In genomic region chr11:118853693-118854092, GRCh38 we compare ENCODE assay signal across 35 cellular contexts. TPM values are rescaled to one million over a fixed set of nuclear protein-coding genes. Genes with fewer than 3 reads are reported as not detected.
"Had no signal": no experiment of that assay in that cellular context is flagged by ENCODE, and none has a peak within 500 bp of the region (broad histone marks: within the 10 kb centered on the region; RNA-seq: fewer than 3 reads in every experiment).

No MANE protein-coding gene starts in this region.

- H3K9me3 Mint-ChIP-seq: activated B cell treated with CpG ODN at 0.5 μM for 24 hours; activated naive CD8-positive, alpha-beta T cell treated with anti-CD3 and anti-CD28 coated beads for 36 hours; activated naive CD8-positive, alpha-beta T cell treated with anti-CD3 and anti-CD28 coated beads, Interleukin-2, amount 50 U/mL, for 24 hours; activated T-cell treated with anti-CD3 and anti-CD28 coated beads, Interleukin-2, amount 50 U/mL, for 24 hours; activated T-cell treated with anti-CD3 and anti-CD28 coated beads, Interleukin-2, amount 50 U/mL, for 72 hours; effector memory CD8-positive, alpha-beta T cell; T-helper 2 cell treated with Interferon-gamma antibody and Interleukin-4, amounts not matched to agents 5 μg/mL and 100 μg/mL, for 36 hours had no signal

- H3K9me3 ChIP-seq: adrenal gland, body of pancreas, esophagus muscularis mucosa, gastrocnemius medialis, heart right ventricle had no signal

- H3K36me3 ChIP-seq: adrenal gland, esophagus muscularis mucosa, gastrocnemius medialis, heart right ventricle, WERI-Rb-1 had no signal

- H3K27me3 ChIP-seq: adrenal gland, body of pancreas, esophagus muscularis mucosa, foreskin keratinocyte, gastrocnemius medialis, heart right ventricle had no signal

- H3K4me1 ChIP-seq: adrenal gland, body of pancreas, esophagus muscularis mucosa, foreskin keratinocyte, gastrocnemius medialis, heart right ventricle had no signal

- ATAC-seq: activated CD4-positive, CD25-positive, alpha-beta regulatory T cell treated with anti-CD3 and anti-CD28 coated beads, Interleukin-2, amount 50 U/mL, for 24 hours; activated CD8-positive, alpha-beta memory T cell treated with anti-CD3 and anti-CD28 coated beads, Interleukin-2, amount 10 ng/mL, durations not matched to agents 7 days and 5 days; activated CD8-positive, alpha-beta T cell treated with anti-CD3 and anti-CD28 coated beads, Interleukin-2, amount 10 ng/mL, durations not matched to agents 7 days and 5 days; activated naive CD8-positive, alpha-beta T cell treated with anti-CD3 and anti-CD28 coated beads, Interleukin-2, amount 50 U/mL, for 24 hours; activated T-cell treated with anti-CD3 and anti-CD28 coated beads, Interleukin-2, amount 50 U/mL, for 72 hours; body of pancreas; effector memory CD8-positive, alpha-beta T cell; foreskin keratinocyte; gastrocnemius medialis; heart right ventricle; T-helper 17 cell had no signal

- DNase-seq: activated B cell treated with CpG ODN at 0.5 μM for 24 hours; activated CD4-positive, alpha-beta T cell treated with anti-CD3 and anti-CD28 coated beads for 48 hours; activated CD4-positive, alpha-beta T cell treated with anti-CD3 and anti-CD28 coated beads, Interleukin-2, amount 50 U/mL, for 1 hour; activated CD4-positive, alpha-beta T cell treated with anti-CD3 and anti-CD28 coated beads, Interleukin-2, amount 50 U/mL, for 48 hours; activated CD8-positive, alpha-beta memory T cell treated with anti-CD3 and anti-CD28 coated beads, Interleukin-2, amount 10 ng/mL, durations not matched to agents 7 days and 5 days; activated CD8-positive, alpha-beta memory T cell treated with anti-CD3 and anti-CD28 coated beads, Interleukin-2, amount 50 U/mL, for 4 hours; activated CD8-positive, alpha-beta T cell treated with anti-CD3 and anti-CD28 coated beads, Interleukin-2, amount 10 ng/mL, durations not matched to agents 7 days and 5 days; activated gamma-delta T cell; activated naive CD4-positive, alpha-beta T cell; activated naive CD4-positive, alpha-beta T cell treated with anti-CD3 and anti-CD28 coated beads, Interleukin-2, amount 50 U/mL, for 16 hours; activated naive CD8-positive, alpha-beta T cell treated with anti-CD3 and anti-CD28 coated beads for 36 hours; activated naive CD8-positive, alpha-beta T cell treated with anti-CD3 and anti-CD28 coated beads, Interleukin-2, amount 50 U/mL, for 24 hours; activated T-cell treated with anti-CD3 and anti-CD28 coated beads, Interleukin-2, amount 50 U/mL, for 24 hours; activated T-cell treated with anti-CD3 and anti-CD28 coated beads, Interleukin-2, amount 50 U/mL, for 72 hours; adrenal gland; amygdala; aorta; body of pancreas; caudate nucleus; cortex of kidney; dermis blood vessel endothelial cell; effector CD4-positive, alpha-beta T cell; effector memory CD8-positive, alpha-beta T cell; erythroblast; foreskin keratinocyte; gastrocnemius medialis; glutamatergic neuron; heart right ventricle; T-helper 1 cell; T-helper 17 cell; T1000; WERI-Rb-1 had no signal

- H3K27ac ChIP-seq: adrenal gland, body of pancreas, esophagus muscularis mucosa, foreskin keratinocyte, gastrocnemius medialis, heart right ventricle, WERI-Rb-1 had no signal

- H3K4me3 Mint-ChIP-seq: activated B cell treated with CpG ODN at 0.5 μM for 24 hours; activated CD8-positive, alpha-beta memory T cell treated with anti-CD3 and anti-CD28 coated beads, Interleukin-2, amount 10 ng/mL, durations not matched to agents 7 days and 5 days; activated CD8-positive, alpha-beta T cell treated with anti-CD3 and anti-CD28 coated beads, Interleukin-2, amount 10 ng/mL, durations not matched to agents 7 days and 5 days; activated naive CD8-positive, alpha-beta T cell treated with anti-CD3 and anti-CD28 coated beads for 36 hours; activated naive CD8-positive, alpha-beta T cell treated with anti-CD3 and anti-CD28 coated beads, Interleukin-2, amount 50 U/mL, for 24 hours; activated T-cell treated with anti-CD3 and anti-CD28 coated beads, Interleukin-2, amount 50 U/mL, for 24 hours; activated T-cell treated with anti-CD3 and anti-CD28 coated beads, Interleukin-2, amount 50 U/mL, for 72 hours; effector memory CD8-positive, alpha-beta T cell; T-helper 2 cell treated with Interferon-gamma antibody and Interleukin-4, amounts not matched to agents 5 μg/mL and 100 μg/mL, for 36 hours had no signal

- H3K27me3 Mint-ChIP-seq: activated B cell treated with CpG ODN at 0.5 μM for 24 hours; activated naive CD8-positive, alpha-beta T cell treated with anti-CD3 and anti-CD28 coated beads for 36 hours; activated naive CD8-positive, alpha-beta T cell treated with anti-CD3 and anti-CD28 coated beads, Interleukin-2, amount 50 U/mL, for 24 hours; activated T-cell treated with anti-CD3 and anti-CD28 coated beads, Interleukin-2, amount 50 U/mL, for 24 hours; effector memory CD8-positive, alpha-beta T cell; T-helper 17 cell had no signal

- H3K4me3 ChIP-seq: adrenal gland, body of pancreas, esophagus muscularis mucosa, gastrocnemius medialis, heart right ventricle had no signal

- H3K27ac Mint-ChIP-seq: activated B cell treated with CpG ODN at 0.5 μM for 24 hours; activated CD8-positive, alpha-beta memory T cell treated with anti-CD3 and anti-CD28 coated beads, Interleukin-2, amount 10 ng/mL, durations not matched to agents 7 days and 5 days; activated CD8-positive, alpha-beta T cell treated with anti-CD3 and anti-CD28 coated beads, Interleukin-2, amount 10 ng/mL, durations not matched to agents 7 days and 5 days; activated naive CD8-positive, alpha-beta T cell treated with anti-CD3 and anti-CD28 coated beads for 36 hours; activated naive CD8-positive, alpha-beta T cell treated with anti-CD3 and anti-CD28 coated beads, Interleukin-2, amount 50 U/mL, for 24 hours; activated T-cell treated with anti-CD3 and anti-CD28 coated beads, Interleukin-2, amount 50 U/mL, for 24 hours; activated T-cell treated with anti-CD3 and anti-CD28 coated beads, Interleukin-2, amount 50 U/mL, for 72 hours; effector memory CD8-positive, alpha-beta T cell; T-helper 17 cell; T-helper 2 cell treated with Interferon-gamma antibody and Interleukin-4, amounts not matched to agents 5 μg/mL and 100 μg/mL, for 36 hours had no signal

- H3K36me3 Mint-ChIP-seq: activated CD8-positive, alpha-beta memory T cell treated with anti-CD3 and anti-CD28 coated beads, Interleukin-2, amount 10 ng/mL, durations not matched to agents 7 days and 5 days; activated naive CD8-positive, alpha-beta T cell treated with anti-CD3 and anti-CD28 coated beads for 36 hours had no signal

RNA-seq across cellular contexts. Expression of gene CXCR5, which starts 30.0 kb away (rescaled TPM):
- total RNA-seq: body of pancreas, dermis blood vessel endothelial cell, foreskin keratinocyte, gastrocnemius medialis had no signal
- polyA plus RNA-seq: foreskin keratinocyte had no signal
